1 cellular context compared by ENCODE assay signal in genomic region chr1:77010937-77011336, GRCh38.
TF ChIP-seq lines count a peak whose summit lies in the region.

No MANE protein-coding gene starts in this region.

TF ChIP-seq in WTC11, 78 proteins besides CTCF, POLR2A, EP300 and RAD21 (continued from another document):
- no peak for TF ChIP-seq ZNF219 (CRISPR knock-in tag; IDR thresholded peaks at IDR 0.05; ENCODE audit: borderline replicate concordance)
- no peak for TF ChIP-seq ATF1 (CRISPR knock-in tag; IDR thresholded peaks at IDR 0.05)
- TF ChIP-seq ZSCAN18 (CRISPR knock-in tag; IDR thresholded peaks at IDR 0.05): no peak
- TF ChIP-seq NFE2L1 (CRISPR knock-in tag; IDR thresholded peaks at IDR 0.05): no peak
